8 cellular contexts compared by ENCODE assay signal in genomic region chr10:128178319-128178937, GRCh38. TPM values are rescaled to one million over a fixed set of nuclear protein-coding genes. Genes with fewer than 3 reads are reported as not detected.
DNase-seq lines count a peak whose midpoint lies in the region; ATAC-seq, FAIRE-seq and TF ChIP-seq lines count a peak whose summit lies in the region.

No MANE protein-coding gene starts in this region.

- no peak for TF ChIP-seq RAD21 in IMR-90 (IDR thresholded peaks at IDR 0.05; ENCODE audit: low read length)

- H4K5ac ChIP-seq in IMR-90 (ENCODE audit: low read depth, low read length), result no peak overlapping the region

- no peaks in the 10 kb centered on the region for H4K20me1 ChIP-seq in IMR-90 (ENCODE audit: insufficient read depth, low read length)
- no peaks in the 10 kb centered on the region for H4K20me1 ChIP-seq in endothelial cell of umbilical vein (replicated peaks; ENCODE audit: control insufficient read depth, extremely low read depth, insufficient read depth, low read length)

- no peak for TF ChIP-seq EP300 in tibial nerve (IDR thresholded peaks at IDR 0.05)

- TF ChIP-seq CTCF in IMR-90 (conservative IDR thresholded peaks at IDR 0.05; ENCODE audit: low read depth, low read length) (peak; percentile 36; the same call in 1 of the 2 replicates), endothelial cell of umbilical vein (IDR thresholded peaks at IDR 0.05; ENCODE audit: extremely low read depth in 1 of 2, insufficient read depth in 1 of 2, low read depth in 1 of 2, low read length in 2 of 2) (peak; percentile 60 to 73), tibial nerve (IDR thresholded peaks at IDR 0.05) (peak in 1 of 5 experiments; percentile 15)

- WGBS in IMR-90 (ENCODE audit: extremely low coverage in 2 of 2, insufficient read length in 1 of 2), 2 experiments, result no CpG with 5 or more reads among the region's 6 CpGs
- 52 to 56% methylated on average over 6 of the region's 6 CpGs for WGBS in tibial nerve, 2 donors

- H2BK20ac ChIP-seq in IMR-90 (ENCODE audit: low read depth, low read length), result no peak overlapping the region

- BruUV-seq in IMR-90 (replicated peaks; lab: Mats Ljungman, UMichigan) (no TSS peak), endothelial cell of umbilical vein (replicated peaks; lab: Mats Ljungman, UMichigan) (no TSS peak)

- H4K8ac ChIP-seq in IMR-90 (ENCODE audit: low read depth in 2 of 2, low read length in 2 of 2), result no peak overlapping the region

- POLR2A ChIA-PET in IMR-90 (lab: Charles Lee; ENCODE audit: unreplicated experiment), result no interaction called here
- POLR2A ChIA-PET in endothelial cell of umbilical vein (lab: Charles Lee), result interaction anchor here (0.6 kb wide), 1 partner anchor 1970 kb away, joined by 4 read pairs; no protein-coding TSS in a partner anchor

- H3K79me1 ChIP-seq in IMR-90 (ENCODE audit: low read depth in 1 of 2, low read length in 2 of 2), result no peaks in the 10 kb centered on the region

- no peak overlapping the region for H3K4me2 ChIP-seq in IMR-90 (ENCODE audit: low read depth, low read length)
- no peak overlapping the region for H3K4me2 ChIP-seq in endothelial cell of umbilical vein (ENCODE audit: insufficient read depth, low read length)

- in situ Hi-C loops in IMR-90 (cut with MboI; ENCODE audit: low sequenced_read_pairs), result no loop called here

- H3K36me3 ChIP-seq in IMR-90 (ENCODE audit: control insufficient read depth, insufficient read depth, low read length) (no peaks in the 10 kb centered on the region), endothelial cell of umbilical vein (ENCODE audit: control insufficient read depth in 2 of 2, extremely low read depth in 1 of 2, insufficient read depth in 2 of 2, low read length in 2 of 2) (no peaks in the 10 kb centered on the region), tibial nerve (no peaks in the 10 kb centered on the region)

- FAIRE-seq in endothelial cell of umbilical vein (lab: Jason Lieb, UNC), result peak; percentile 76

- DNase-seq in activated gamma-delta T cell treated with Interleukin-2 at 50 U/mL for 16 hours (peak; percentile 52), activated gamma-delta T cell (lab: John Stamatoyannopoulos, UW) (no peak), IMR-90 (peak; percentile 14), endothelial cell of umbilical vein (ENCODE audit: low read depth, low spot score) (peak; percentile 35), tibial nerve (ENCODE audit: low spot score in 2 of 2) (no peak)
- DNase-seq in activated CD4-positive, CD25-positive, alpha-beta regulatory T cell treated with anti-CD3 and anti-CD28 coated beads, Interleukin-2, amount 50 U/mL, for 72 hours, result peak; percentile 37
- peak; percentile 16 to 24 for DNase-seq in stimulated activated CD4-positive, alpha-beta T cell treated with anti-CD3 and anti-CD28 coated beads, Interleukin-1b, Interleukin-23, amount 100 ng/mL, for 4 hours (ENCODE audit: low read depth in 2 of 2)

- H2BK120ac ChIP-seq in IMR-90 (ENCODE audit: low read depth, low read length), result no peak overlapping the region

- no peak overlapping the region for H3K23ac ChIP-seq in IMR-90 (ENCODE audit: low read depth, low read length)

- H3K14ac ChIP-seq in IMR-90 (replicated peaks; ENCODE audit: low read depth, low read length), result no peak overlapping the region

- dilution Hi-C loops in IMR-90 (cut with HindIII; ENCODE audit: low sequenced_read_pairs, unreplicated experiment) (no loop called here), endothelial cell of umbilical vein (cut with MboI; ENCODE audit: extremely low pct_ligation_motif_present, low sequenced_read_pairs) (no loop called here)

- no peak overlapping the region for H2BK5ac ChIP-seq in IMR-90 (ENCODE audit: low read depth, low read length, poor library complexity, severe bottlenecking)

- ATAC-seq in IMR-90 (ENCODE audit: low read depth) (no peak; the same call in 1 of the 2 replicates), GM21717 (IDR thresholded peaks at IDR 0.05; ENCODE audit: unreplicated experiment) (no peak)

- no peak overlapping the region for H2BK15ac ChIP-seq in IMR-90 (ENCODE audit: low read depth, low read length)

- H3K4ac ChIP-seq in IMR-90 (ENCODE audit: low read depth, low read length), result no peak overlapping the region

- H3K9ac ChIP-seq in IMR-90 (ENCODE audit: low read depth, low read length), result no peak overlapping the region
- H3K9ac ChIP-seq in endothelial cell of umbilical vein (replicated peaks; ENCODE audit: extremely low read depth, insufficient read depth, low read length), result no peak overlapping the region

- H3K27me3 ChIP-seq in IMR-90 (ENCODE audit: control insufficient read depth, insufficient read depth, low read length) (no peaks in the 10 kb centered on the region), endothelial cell of umbilical vein (ENCODE audit: control insufficient read depth in 2 of 2, insufficient read depth in 2 of 2, low read length in 2 of 2) (peaks cover 0 to 3% of the 10 kb centered on the region in 2 experiments), tibial nerve (no peaks in the 10 kb centered on the region)

- H3K4me1 ChIP-seq in IMR-90 (ENCODE audit: control insufficient read depth, insufficient read depth, low read length), result no peaks in the 10 kb centered on the region
- no peaks in the 10 kb centered on the region for H3K4me1 ChIP-seq in endothelial cell of umbilical vein (ENCODE audit: control insufficient read depth, extremely low read depth, insufficient read depth, low read length)
- H3K4me1 ChIP-seq in tibial nerve, result no peaks in the 10 kb centered on the region

- H3K4me3 ChIP-seq in IMR-90 (ENCODE audit: insufficient read depth, low read depth, low read length) (no peak overlapping the region), endothelial cell of umbilical vein (replicated peaks in 1 of 3; ENCODE audit: insufficient read depth in 1 of 3, low read depth in 1 of 3, low read length in 3 of 3) (no peak overlapping the region), tibial nerve (no peak overlapping the region)

- no peak overlapping the region for H4K91ac ChIP-seq in IMR-90 (ENCODE audit: insufficient read depth, low read depth, low read length)

- H3K9me1 ChIP-seq in IMR-90 (ENCODE audit: insufficient read depth, low read length) (no peaks in the 10 kb centered on the region), endothelial cell of umbilical vein (replicated peaks; ENCODE audit: control insufficient read depth, extremely low read depth, insufficient read depth, low read length) (no peaks in the 10 kb centered on the region)

- no peak overlapping the region for H2AK9ac ChIP-seq in IMR-90 (replicated peaks; ENCODE audit: low read depth, low read length, poor library complexity)

- intact Hi-C loops in IMR-90 (cut with micrococcal nuclease) (no loop called here), endothelial cell of umbilical vein (cut with micrococcal nuclease) (no loop called here)

- TF ChIP-seq POLR2A in IMR-90 (IDR thresholded peaks at IDR 0.05; ENCODE audit: low read depth, low read length) (no peak), endothelial cell of umbilical vein (IDR thresholded peaks at IDR 0.05; ENCODE audit: low read depth, low read length) (no peak), tibial nerve (IDR thresholded peaks at IDR 0.05) (no peak)

- H3K27ac ChIP-seq in IMR-90 (ENCODE audit: insufficient read depth, low read length) (no peak overlapping the region), endothelial cell of umbilical vein (ENCODE audit: insufficient read depth, low read depth, low read length) (no peak overlapping the region), tibial nerve (no peak overlapping the region)

- no peak overlapping the region for H3K56ac ChIP-seq in IMR-90 (ENCODE audit: extremely low read depth, insufficient read depth, low read length)

- CTCF ChIA-PET in IMR-90 (lab: Yijun Ruan, JAX), result interaction anchor here (0.6 to 1.2 kb wide), 4 partner anchors 9 to 18 kb away, joined by 3 to 5 read pairs (median 4); no protein-coding TSS in a partner anchor
- CTCF ChIA-PET in endothelial cell of umbilical vein (lab: Charles Lee), result interaction anchor here (0.6 to 3.3 kb wide), 13 partner anchors 9 to 1949 kb away, joined by 3 to 13 read pairs (median 3); no protein-coding TSS in a partner anchor

- H3K9me3 ChIP-seq in IMR-90 (ENCODE audit: control insufficient read depth, insufficient read depth, low read length), result 0 out of 2 replicates have a peak, but pooled peaks cover 2% of the 10 kb centered on the region
- no peaks in the 10 kb centered on the region for H3K9me3 ChIP-seq in endothelial cell of umbilical vein (replicated peaks; ENCODE audit: control insufficient read depth, insufficient read depth, low read length)
- peaks cover 0 to 41% (median 0%) of the 10 kb centered on the region in 4 donors for H3K9me3 ChIP-seq in tibial nerve

- H2AK5ac ChIP-seq in IMR-90 (ENCODE audit: low read depth, low read length), result no peak overlapping the region

- H2AFZ ChIP-seq in IMR-90 (replicated peaks; ENCODE audit: low read length, poor library complexity) (no peak overlapping the region), endothelial cell of umbilical vein (ENCODE audit: low read depth, low read length) (no peak overlapping the region)

- H3K79me2 ChIP-seq in endothelial cell of umbilical vein (ENCODE audit: control insufficient read depth, insufficient read depth, low read length), result no peaks in the 10 kb centered on the region

- no peak overlapping the region for H3K18ac ChIP-seq in IMR-90 (ENCODE audit: low read depth, low read length)

TF ChIP-seq in IMR-90, 13 proteins besides CTCF, POLR2A, EP300 and RAD21 (continues in another document):
- no peak for TF ChIP-seq NFE2L2 (IDR thresholded peaks at IDR 0.05; ENCODE audit: low read depth, low read length)
- TF ChIP-seq CEBPB (IDR thresholded peaks at IDR 0.05; ENCODE audit: low read depth, low read length), result no peak
- TF ChIP-seq MXI1 (IDR thresholded peaks at IDR 0.05; ENCODE audit: borderline replicate concordance, low read depth, low read length), result no peak

TF ChIP-seq in endothelial cell of umbilical vein, 7 proteins besides CTCF, POLR2A, EP300 and RAD21 (continues in another document):
- no peak for TF ChIP-seq JUN (IDR thresholded peaks at IDR 0.05; ENCODE audit: borderline replicate concordance, insufficient read depth, insufficient read length, low read depth)
- TF ChIP-seq POLR2AphosphoS5 (IDR thresholded peaks at IDR 0.05; ENCODE audit: insufficient read depth, low read depth, low read length), result no peak

RNA-seq across cellular contexts. Expression of gene MKI67, which starts 52.2 kb away (rescaled TPM):
- total RNA-seq in IMR-90 (2012; rRNA removed), result 36.4 and 39.2 TPM in 2 replicates
- polyA plus RNA-seq in IMR-90 (2012; rRNA removed), result 13.0 and 13.5 TPM in 2 replicates
- 2.6 and 4.3 TPM in 2 replicates for polyA plus RNA-seq in IMR-90 (2012; cell fraction: cytosol; rRNA removed)
- 3.8 and 11.3 TPM in 2 replicates for polyA plus RNA-seq in IMR-90 (2012; cell fraction: nucleus; rRNA removed; ENCODE audit: low replicate concordance)
- total RNA-seq in endothelial cell of umbilical vein, result 101 and 125 TPM in 2 replicates
- 12.8 and 16.2 TPM in 2 replicates for polyA plus RNA-seq in endothelial cell of umbilical vein
- polyA plus RNA-seq in endothelial cell of umbilical vein (2011; cell fraction: cytosol; rRNA removed), result 27.8 and 31.1 TPM in 2 replicates
- polyA plus RNA-seq in endothelial cell of umbilical vein (2011; cell fraction: nucleus; rRNA removed), result 50.6 and 62.0 TPM in 2 replicates
- 23.9 and 62.4 TPM in 2 replicates for polyA plus RNA-seq in endothelial cell of umbilical vein (2012)
- polyA minus RNA-seq in endothelial cell of umbilical vein, result 20.7 and 23.3 TPM in 2 replicates
- 82.4 TPM for polyA minus RNA-seq in endothelial cell of umbilical vein (2011; cell fraction: cytosol; rRNA and poly(A)+ RNA removed)
- polyA minus RNA-seq in endothelial cell of umbilical vein (2011; cell fraction: nucleus; rRNA and poly(A)+ RNA removed), result 30.8 and 46.4 TPM in 2 replicates
- 1 to 10 TPM in 3 of 4 donors, under 1 TPM in 1; under 0.01 to 6.9 (median 3.4) TPM for total RNA-seq in tibial nerve

Comparison
In these comparisons a context has a peak if more than half of its experiments do, and no peak if none do; other contexts are left out.
1. DNase-seq: peak in activated gamma-delta T cell treated with Interleukin-2 at 50 U/mL for 16 hours (single experiment), IMR-90 (single experiment), activated CD4-positive, CD25-positive, alpha-beta regulatory T cell treated with anti-CD3 and anti-CD28 coated beads, Interleukin-2, amount 50 U/mL, for 72 hours (single experiment), endothelial cell of umbilical vein (single experiment) and stimulated activated CD4-positive, alpha-beta T cell treated with anti-CD3 and anti-CD28 coated beads, Interleukin-1b, Interleukin-23, amount 100 ng/mL, for 4 hours (2 of 2); none in activated gamma-delta T cell (single experiment) and tibial nerve (0 of 2).